15 cellular contexts compared by ENCODE assay signal in the genomic region with DNA sequence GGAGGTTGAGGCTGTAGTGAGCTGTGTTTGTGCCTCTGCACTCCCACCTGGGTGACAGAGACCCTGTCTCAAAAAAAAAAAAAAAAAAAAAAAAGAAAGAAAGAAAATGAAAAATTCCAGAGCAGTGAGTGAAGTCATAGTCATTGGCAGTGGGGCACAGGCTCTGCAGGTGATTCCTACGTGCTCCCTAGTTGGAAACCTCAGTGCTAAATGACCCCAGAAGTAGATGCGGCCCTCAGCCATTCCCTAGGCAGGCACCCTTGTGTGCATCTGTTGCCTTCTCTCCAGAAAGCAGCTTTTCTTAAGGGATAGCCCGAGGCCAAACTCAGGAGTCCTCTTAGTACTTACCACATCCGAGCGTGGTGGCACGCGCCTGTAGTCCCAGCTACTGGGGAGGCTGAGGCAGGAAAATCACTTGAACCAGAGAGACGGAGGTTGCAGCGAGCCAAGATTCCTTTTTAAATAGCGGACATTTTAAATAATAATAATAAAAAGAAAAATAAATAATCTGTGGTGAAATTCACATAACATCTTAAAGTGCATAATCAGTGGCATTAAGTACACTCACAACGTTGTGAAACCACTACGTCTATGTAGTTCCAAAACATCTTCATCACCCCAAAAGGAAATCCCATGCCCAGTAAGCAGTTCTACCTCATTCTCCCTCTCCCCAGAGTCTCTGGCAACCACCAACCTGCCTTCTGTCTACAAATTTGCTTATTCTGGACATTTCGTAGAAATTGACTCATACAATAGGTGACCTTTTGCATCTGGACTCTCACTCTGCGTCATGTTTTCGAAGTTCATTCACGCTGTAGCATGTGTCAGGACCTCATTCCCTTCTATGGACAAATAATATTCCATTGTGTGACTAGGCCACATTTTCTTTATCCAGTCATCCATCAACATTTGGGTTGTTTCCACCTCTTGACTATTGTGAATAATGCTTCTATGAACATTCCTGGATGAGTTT. TPM values are rescaled to one million over a fixed set of nuclear protein-coding genes. Genes with fewer than 3 reads are reported as not detected.
DNase-seq lines count a peak whose midpoint lies in the region; ATAC-seq and TF ChIP-seq lines count a peak whose summit lies in the region.
"Had no signal": no experiment of that assay in that cellular context is flagged by ENCODE, and none has a peak within 500 bp of the region (broad histone marks: within the 10 kb centered on the region; RNA-seq: fewer than 3 reads in every experiment).

No MANE protein-coding gene starts in this region.

- H3K27me3 Mint-ChIP-seq in nephron (ENCODE audit: low read depth), result peaks cover 5% of the 10 kb centered on the region
- H3K27me3 Mint-ChIP-seq: IgD-negative memory B cell had no signal

- in situ Hi-C loops in Caki2 (cut with HindIII; ENCODE audit: low pct_unique_long_range_greater_than_20kb, low sequenced_read_pairs), result no loop called here

- DNase-seq in Caki2 (ENCODE audit: low read depth) (peak; percentile 79), M059J (ENCODE audit: low read depth) (peak; percentile 94), dedifferentiated amniotic fluid mesenchymal stem cell (ENCODE audit: extremely low spot score) (peak; percentile 18), GM10248 (ENCODE audit: extremely low spot score) (no peak), left ventricle myocardium inferior (no peak)
- DNase-seq: activated T-cell treated with anti-CD3 and anti-CD28 coated beads for 4 hours, Calu3, mesendoderm, NCI-H1930, upper lobe of right lung had no signal

- peaks cover 40% of the 10 kb centered on the region for H3K4me1 ChIP-seq in left ventricle myocardium inferior

- peaks cover 42% of the 10 kb centered on the region for H3K4me1 Mint-ChIP-seq in nephron

- peak overlapping the region; percentile 5 to 49 (median 8) for H3K27ac Mint-ChIP-seq in nephron
- H3K27ac Mint-ChIP-seq: IgD-negative memory B cell had no signal

- H3K36me3 ChIP-seq in left ventricle myocardium inferior, result no peaks in the 10 kb centered on the region
- H3K36me3 ChIP-seq: upper lobe of right lung had no signal

- no peak overlapping the region for H3K4me3 ChIP-seq in left ventricle myocardium inferior
- H3K4me3 ChIP-seq: upper lobe of right lung had no signal

- H3K27me3 ChIP-seq in left ventricle myocardium inferior (ENCODE audit: low read depth), result no peaks in the 10 kb centered on the region
- H3K27me3 ChIP-seq: upper lobe of right lung had no signal

- H3K4me3 Mint-ChIP-seq in nephron, result no peak overlapping the region
- H3K4me3 Mint-ChIP-seq: IgD-negative memory B cell had no signal

- intact Hi-C loops in left ventricle myocardium inferior (cut with micrococcal nuclease), result no loop called here

- POLR2A ChIA-PET in GM10248 (lab: Yijun Ruan, JAX), result interaction anchor here (0.7 kb wide), 1 partner anchor 332 kb away, joined by 9 read pairs; no protein-coding TSS in a partner anchor

- no peak overlapping the region for H3K27ac ChIP-seq in left ventricle myocardium inferior (replicated peaks)
- H3K27ac ChIP-seq: upper lobe of right lung had no signal

- TF ChIP-seq CTCF in nephron (IDR thresholded peaks at IDR 0.05; ENCODE audit: unreplicated experiment in 3 of 3) (no peak), GM10248 (IDR thresholded peaks at IDR 0.05; ENCODE audit: control extremely low read depth, extremely low read depth, low read depth, missing control alignments) (no peak), left ventricle myocardium inferior (IDR thresholded peaks at IDR 0.05; ENCODE audit: borderline replicate concordance) (no peak)

- H3K9me3 Mint-ChIP-seq in nephron, result no peaks in the 10 kb centered on the region
- H3K9me3 Mint-ChIP-seq: IgD-negative memory B cell had no signal

- no peaks in the 10 kb centered on the region for H3K9me3 ChIP-seq in left ventricle myocardium inferior (replicated peaks)
- H3K9me3 ChIP-seq: upper lobe of right lung had no signal

- CTCF ChIA-PET in GM10248 (lab: Yijun Ruan, JAX), result interaction anchor here (1.8 to 3.7 kb wide), 3 partner anchors 13 to 26 kb away, joined by 5 to 18 read pairs (median 12); a partner anchor contains a TSS

- no peaks in the 10 kb centered on the region for H3K36me3 Mint-ChIP-seq in nephron (ENCODE audit: low read depth)

- no peak for ATAC-seq in HG02870 (IDR thresholded peaks at IDR 0.05; ENCODE audit: unreplicated experiment)
- no peak for ATAC-seq in HG03354 (IDR thresholded peaks at IDR 0.05; ENCODE audit: poor library complexity, severe bottlenecking, unreplicated experiment)
- ATAC-seq: right cardiac atrium, upper lobe of right lung had no signal

RNA-seq across cellular contexts. Expression of a gene that starts 12.5 kb away (rescaled TPM):
- total RNA-seq in Caki2 (2014; rRNA removed; shearing (Covaris generic); ENCODE audit: low replicate concordance), result 18.5 and 33.9 TPM in 2 replicates
- 33.8 and 41.2 TPM in 2 replicates for total RNA-seq in M059J (2014; rRNA removed; shearing (Covaris generic))
- 2.3 TPM for total RNA-seq in left ventricle myocardium inferior

RNA-seq across cellular contexts. Expression of a gene that starts 18.2 kb away (rescaled TPM):
- 49.0 and 68.5 TPM in 2 replicates for total RNA-seq in Caki2 (2014; rRNA removed; shearing (Covaris generic); ENCODE audit: low replicate concordance)
- 36.8 and 52.9 TPM in 2 replicates for total RNA-seq in M059J (2014; rRNA removed; shearing (Covaris generic))
- 30.7 TPM for total RNA-seq in left ventricle myocardium inferior

Comparison
In these comparisons a context has a peak if more than half of its experiments do, and no peak if none do; other contexts are left out.
1. DNase-seq: peak in Caki2 (single experiment), M059J (single experiment) and dedifferentiated amniotic fluid mesenchymal stem cell (single experiment); none in GM10248 (single experiment) and left ventricle myocardium inferior (single experiment).